2 cellular contexts compared by ENCODE assay signal in genomic region chr13:74838096-74838495, GRCh38.
A peak's percentile ranks its signal among the peaks of the same experiment; 100 is the strongest.
TF ChIP-seq lines count a peak whose summit lies in the region.

No MANE protein-coding gene starts in this region.

TF ChIP-seq in HepG2, 621 proteins besides CTCF, POLR2A, EP300 and RAD21:
- TF ChIP-seq MAFK (conservative IDR thresholded peaks at IDR 0.05 in 1 of 2, IDR thresholded peaks at IDR 0.05 in 1 of 2; ENCODE audit: low read length in 2 of 2) (peak; percentile 3 to 63; a peak in 2 of 4 replicates), ZBTB8A (CRISPR knock-in tag; IDR thresholded peaks at IDR 0.05; ENCODE audit: borderline replicate concordance, low read depth) (no peak), MAFF (IDR thresholded peaks at IDR 0.05; ENCODE audit: low read depth, low read length) (peak; percentile 41; the same call in 1 of the 2 replicates)

TF ChIP-seq in IMR-90, 13 proteins besides CTCF, POLR2A, EP300 and RAD21:
- peak; percentile 6; the same call in 1 of the 2 replicates for TF ChIP-seq MAFK (IDR thresholded peaks at IDR 0.05; ENCODE audit: low read depth, low read length)
- no peak for TF ChIP-seq SMC3 (IDR thresholded peaks at IDR 0.05; ENCODE audit: low read depth, low read length)
